ENCODE assay signal across 9 cellular contexts in the genomic region with DNA sequence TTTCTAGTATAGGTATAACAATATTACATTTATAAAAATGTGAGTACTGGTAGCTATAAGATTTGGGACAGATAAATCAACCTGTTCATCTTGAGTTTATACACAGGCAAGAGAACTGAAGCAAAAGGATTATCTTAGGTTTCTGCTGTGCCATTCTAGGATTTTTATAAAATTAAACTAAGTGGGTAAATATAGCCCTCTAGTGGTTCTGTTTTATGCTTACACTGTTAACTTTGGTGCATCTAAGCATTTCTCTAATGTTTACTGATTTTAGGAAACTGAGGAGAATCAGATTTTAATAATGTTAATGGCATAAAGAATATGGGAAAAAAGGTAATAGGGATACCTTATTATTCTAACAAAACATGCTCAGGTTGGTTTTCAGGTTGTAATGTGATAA. TPM values are rescaled to one million over a fixed set of nuclear protein-coding genes. Genes with fewer than 3 reads are reported as not detected.
A peak's percentile ranks its signal among the peaks of the same experiment; 100 is the strongest.
DNase-seq lines count a peak whose midpoint lies in the region; ATAC-seq, FAIRE-seq and TF ChIP-seq lines count a peak whose summit lies in the region.
"Had no signal": no experiment of that assay in that cellular context is flagged by ENCODE, and none has a peak within 500 bp of the region (broad histone marks: within the 10 kb centered on the region; RNA-seq: fewer than 3 reads in every experiment).

No MANE protein-coding gene starts in this region.

- H3K27ac ChIP-seq in GM23338 (ENCODE audit: low read depth) (no peak overlapping the region), stomach (no peak overlapping the region)
- H3K27ac ChIP-seq: SJSA1 had no signal

- no peaks in the 10 kb centered on the region for H3K27me3 Mint-ChIP-seq in GM23338 (ENCODE audit: insufficient read depth, low read depth, poor library complexity)

- FAIRE-seq in G401.6 (lab: Jason Lieb, UNC) (peak; percentile 95), RCC 7860 (lab: Jason Lieb, UNC) (peak; percentile 58)

- H3K4me1 Mint-ChIP-seq in GM23338 = no peaks in the 10 kb centered on the region

- H3K36me3 ChIP-seq in GM23338 (ENCODE audit: insufficient read depth) (peaks cover 20% of the 10 kb centered on the region), stomach (peaks cover 8 to 53% (median 41%) of the 10 kb centered on the region in 4 donors)

- no peaks in the 10 kb centered on the region for H3K9me3 Mint-ChIP-seq in GM23338

- H3K36me3 Mint-ChIP-seq in GM23338 (ENCODE audit: low read depth) = peaks cover 25% of the 10 kb centered on the region

- H3K27me3 ChIP-seq in GM23338 (ENCODE audit: insufficient read depth) (no peaks in the 10 kb centered on the region), stomach (no peaks in the 10 kb centered on the region)
- H3K27me3 ChIP-seq: SJSA1 had no signal

- no peak overlapping the region for H2AFZ ChIP-seq in GM23338

- intact Hi-C loops in stomach (cut with DNase I; ENCODE audit: low total_unique reads) = loop anchor here (5.0 kb wide), 1 partner anchor 394 kb away; a partner anchor contains a TSS

- H3K4me2 ChIP-seq in GM23338 = no peak overlapping the region

- H3K4me1 ChIP-seq in GM23338 (ENCODE audit: insufficient read depth) = no peaks in the 10 kb centered on the region
- H3K4me1 ChIP-seq in stomach = no peaks in the 10 kb centered on the region
- H3K4me1 ChIP-seq: SJSA1 had no signal

- DNase-seq in GM23338 (ENCODE audit: low spot score) (peak; percentile 27), RCC 7860 (ENCODE audit: low spot score) (no peak), fibroblast of the aortic adventitia (ENCODE audit: low read depth) (peak; percentile 53), stomach (no peak), T-helper 1 cell (no peak), T1000 (lab: John Stamatoyannopoulos, UW) (no peak)

- H3K9me2 ChIP-seq in GM23338 (ENCODE audit: insufficient read depth) = no peaks in the 10 kb centered on the region

- no peaks in the 10 kb centered on the region for H3F3A ChIP-seq in GM23338 (replicated peaks; ENCODE audit: low read depth)

- no peaks in the 10 kb centered on the region for H3K79me2 ChIP-seq in GM23338 (replicated peaks; ENCODE audit: insufficient read depth)

- TF ChIP-seq CTCF in GM23338 (conservative IDR thresholded peaks at IDR 0.05; ENCODE audit: low read depth in 2 of 2) = peak in 1 of 2 experiments; percentile 68; a peak in 3 of 4 replicates
- peak; percentile 60 for TF ChIP-seq CTCF in fibroblast of the aortic adventitia (IDR thresholded peaks at IDR 0.05; ENCODE audit: insufficient read depth, low read length)
- peak in 5 of 7 experiments; percentile 24 to 47 (median 37) for TF ChIP-seq CTCF in stomach (IDR thresholded peaks at IDR 0.05)

- H3K27ac Mint-ChIP-seq in GM23338 = no peak overlapping the region

- no peaks in the 10 kb centered on the region for H3K9me3 ChIP-seq in stomach
- H3K9me3 ChIP-seq: SJSA1 had no signal

- no peaks in the 10 kb centered on the region; the same call in 1 of the 2 replicates for H4K20me1 ChIP-seq in GM23338 (replicated peaks; ENCODE audit: insufficient read depth)

- no peak for TF ChIP-seq EP300 in stomach (IDR thresholded peaks at IDR 0.05)

- H3K4me3 ChIP-seq in GM23338 (no peak overlapping the region), fibroblast of the aortic adventitia (ENCODE audit: low read depth, low read length) (no peak overlapping the region), stomach (no peak overlapping the region)
- H3K4me3 ChIP-seq: SJSA1 had no signal

- ATAC-seq in GM23338 = no peak
- ATAC-seq in GM18498 (IDR thresholded peaks at IDR 0.05; ENCODE audit: unreplicated experiment) = no peak

- no peak for TF ChIP-seq POLR2A in stomach (IDR thresholded peaks at IDR 0.05)

- H3K4me3 Mint-ChIP-seq in GM23338 = no peak overlapping the region

TF ChIP-seq in GM23338, 12 proteins besides CTCF, POLR2A, EP300 and RAD21 (continues in another document):
- no peak for TF ChIP-seq ZNF114 (CRISPR knock-in tag; IDR thresholded peaks at IDR 0.05)
- no peak for TF ChIP-seq EZH2phosphoT487 (IDR thresholded peaks at IDR 0.05; ENCODE audit: unreplicated experiment)
- TF ChIP-seq, protein P1, sequence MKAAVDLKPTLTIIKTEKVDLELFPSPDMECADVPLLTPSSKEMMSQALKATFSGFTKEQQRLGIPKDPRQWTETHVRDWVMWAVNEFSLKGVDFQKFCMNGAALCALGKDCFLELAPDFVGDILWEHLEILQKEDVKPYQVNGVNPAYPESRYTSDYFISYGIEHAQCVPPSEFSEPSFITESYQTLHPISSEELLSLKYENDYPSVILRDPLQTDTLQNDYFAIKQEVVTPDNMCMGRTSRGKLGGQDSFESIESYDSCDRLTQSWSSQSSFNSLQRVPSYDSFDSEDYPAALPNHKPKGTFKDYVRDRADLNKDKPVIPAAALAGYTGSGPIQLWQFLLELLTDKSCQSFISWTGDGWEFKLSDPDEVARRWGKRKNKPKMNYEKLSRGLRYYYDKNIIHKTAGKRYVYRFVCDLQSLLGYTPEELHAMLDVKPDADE (IDR thresholded peaks at IDR 0.05) = no peak
- no peak for TF ChIP-seq POLR2AphosphoS5 (IDR thresholded peaks at IDR 0.05; ENCODE audit: low read depth)
- no peak for TF ChIP-seq ZNF331 (CRISPR knock-in tag; IDR thresholded peaks at IDR 0.05; ENCODE audit: low read depth)
- TF ChIP-seq EZH2 (IDR thresholded peaks at IDR 0.05; ENCODE audit: low read depth, unreplicated experiment) = no peak
- no peak for TF ChIP-seq NANOG (IDR thresholded peaks at IDR 0.05; ENCODE audit: borderline replicate concordance)
- TF ChIP-seq, protein P2, sequence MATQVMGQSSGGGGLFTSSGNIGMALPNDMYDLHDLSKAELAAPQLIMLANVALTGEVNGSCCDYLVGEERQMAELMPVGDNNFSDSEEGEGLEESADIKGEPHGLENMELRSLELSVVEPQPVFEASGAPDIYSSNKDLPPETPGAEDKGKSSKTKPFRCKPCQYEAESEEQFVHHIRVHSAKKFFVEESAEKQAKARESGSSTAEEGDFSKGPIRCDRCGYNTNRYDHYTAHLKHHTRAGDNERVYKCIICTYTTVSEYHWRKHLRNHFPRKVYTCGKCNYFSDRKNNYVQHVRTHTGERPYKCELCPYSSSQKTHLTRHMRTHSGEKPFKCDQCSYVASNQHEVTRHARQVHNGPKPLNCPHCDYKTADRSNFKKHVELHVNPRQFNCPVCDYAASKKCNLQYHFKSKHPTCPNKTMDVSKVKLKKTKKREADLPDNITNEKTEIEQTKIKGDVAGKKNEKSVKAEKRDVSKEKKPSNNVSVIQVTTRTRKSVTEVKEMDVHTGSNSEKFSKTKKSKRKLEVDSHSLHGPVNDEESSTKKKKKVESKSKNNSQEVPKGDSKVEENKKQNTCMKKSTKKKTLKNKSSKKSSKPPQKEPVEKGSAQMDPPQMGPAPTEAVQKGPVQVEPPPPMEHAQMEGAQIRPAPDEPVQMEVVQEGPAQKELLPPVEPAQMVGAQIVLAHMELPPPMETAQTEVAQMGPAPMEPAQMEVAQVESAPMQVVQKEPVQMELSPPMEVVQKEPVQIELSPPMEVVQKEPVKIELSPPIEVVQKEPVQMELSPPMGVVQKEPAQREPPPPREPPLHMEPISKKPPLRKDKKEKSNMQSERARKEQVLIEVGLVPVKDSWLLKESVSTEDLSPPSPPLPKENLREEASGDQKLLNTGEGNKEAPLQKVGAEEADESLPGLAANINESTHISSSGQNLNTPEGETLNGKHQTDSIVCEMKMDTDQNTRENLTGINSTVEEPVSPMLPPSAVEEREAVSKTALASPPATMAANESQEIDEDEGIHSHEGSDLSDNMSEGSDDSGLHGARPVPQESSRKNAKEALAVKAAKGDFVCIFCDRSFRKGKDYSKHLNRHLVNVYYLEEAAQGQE (IDR thresholded peaks at IDR 0.05; ENCODE audit: unreplicated experiment) = no peak

RNA-seq across cellular contexts. Expression of a gene that starts 1.1 kb away (rescaled TPM):
- not detected in 2 replicates for total RNA-seq in GM23338 (2014; rRNA removed; shearing (Covaris generic))
- not detected in 2 replicates for polyA plus RNA-seq in GM23338 (2016; fragmentation: Nextera tagmentation; extraction: Ambion mirVana)
- 0.09 TPM in 1 of 2 replicates, not detected in the other for total RNA-seq in fibroblast of the aortic adventitia (ENCODE audit: low replicate concordance)
- 10 to 100 TPM in 1 of 5 donors, not detected in 4; 13.4 TPM for total RNA-seq in stomach
- polyA plus RNA-seq in stomach = not detected
- total RNA-seq: SJSA1 had no signal

RNA-seq across cellular contexts. Expression of a gene that starts 11.2 kb away (rescaled TPM):
- total RNA-seq in GM23338 (2014; rRNA removed; shearing (Covaris generic)) = 13.8 and 19.5 TPM in 2 replicates
- polyA plus RNA-seq in GM23338 (2016; fragmentation: Nextera tagmentation; extraction: Ambion mirVana) = 98.7 and 106 TPM in 2 replicates
- total RNA-seq in fibroblast of the aortic adventitia (ENCODE audit: low replicate concordance) = 6.6 and 7.4 TPM in 2 replicates
- 1 to 10 TPM in 3 of 5 donors, not detected in 2; 2.2 to 9.4 (median 3.8) TPM for total RNA-seq in stomach
- polyA plus RNA-seq in stomach = 10 to 100 TPM; 17.0 to 19.2 (median 17.2) TPM

RNA-seq across cellular contexts. Expression of a gene that starts 21.2 kb away (rescaled TPM):
- 0.14 and 0.43 TPM in 2 replicates for total RNA-seq in GM23338 (2014; rRNA removed; shearing (Covaris generic))
- polyA plus RNA-seq in GM23338 (2016; fragmentation: Nextera tagmentation; extraction: Ambion mirVana) (not detected in 2 replicates), stomach (under 1 TPM in 2 of 3 donors, not detected in 1; 0.06 to 0.13 TPM)
- total RNA-seq in fibroblast of the aortic adventitia (ENCODE audit: low replicate concordance) (under 0.01 TPM in 1 of 2 replicates, not detected in the other), stomach (1 to 10 TPM in 1 of 5 donors, under 1 TPM in 1, not detected in 3; 0.18 to 1.0 TPM)
- total RNA-seq: SJSA1 had no signal

RNA-seq across cellular contexts. Expression of a gene that starts 24.9 kb away (rescaled TPM):
- not detected in 2 replicates for total RNA-seq in GM23338 (2014; rRNA removed; shearing (Covaris generic))
- polyA plus RNA-seq in GM23338 (2016; fragmentation: Nextera tagmentation; extraction: Ambion mirVana) (not detected in 2 replicates), stomach (10 to 100 TPM in 1 of 3 donors, 1 to 10 TPM in 2; 2.0 to 14.0 (median 2.5) TPM)
- total RNA-seq in fibroblast of the aortic adventitia (ENCODE audit: low replicate concordance) (17.6 and 201 TPM in 2 replicates), stomach (10 to 100 TPM in 3 of 5 donors, 1 to 10 TPM in 1, under 1 TPM in 1; 0.45 to 20.4 (median 12.8) TPM)

Comparison
In these comparisons a context has a peak if more than half of its experiments do, and no peak if none do; other contexts are left out.
1. DNase-seq: peak in GM23338 (single experiment) and fibroblast of the aortic adventitia (single experiment); none in RCC 7860 (single experiment), stomach (single experiment), T-helper 1 cell (0 of 5) and T1000 (single experiment).